Comparison of ENCODE assay signal across 1 cellular context in genomic region chr17:56592487-56593072, GRCh38.
TF ChIP-seq lines count a peak whose summit lies in the region.

No MANE protein-coding gene starts in this region.

TF ChIP-seq in HepG2, 621 proteins besides CTCF, POLR2A, EP300 and RAD21 (continued from another document and continues in another):
- TF ChIP-seq PHF20 (CRISPR knock-in tag; IDR thresholded peaks at IDR 0.05) (0 out of 2 replicates have a peak, but pooled peaks have one; percentile 20), ZBTB20 (CRISPR knock-in tag; IDR thresholded peaks at IDR 0.05; ENCODE audit: borderline replicate concordance, low read depth) (no peak), ZNF232 (CRISPR knock-in tag; IDR thresholded peaks at IDR 0.05; ENCODE audit: borderline replicate concordance) (no peak), ZNF878 (CRISPR knock-in tag; IDR thresholded peaks at IDR 0.05) (no peak), MTF2 (CRISPR knock-in tag; IDR thresholded peaks at IDR 0.05; ENCODE audit: borderline replicate concordance) (peak; percentile 61; the same call in 1 of the 2 replicates), XBP1 (CRISPR knock-in tag; IDR thresholded peaks at IDR 0.05) (no peak), SAP130 (CRISPR knock-in tag; IDR thresholded peaks at IDR 0.05; ENCODE audit: low read depth) (no peak), FOXK1 (CRISPR knock-in tag; IDR thresholded peaks at IDR 0.05; ENCODE audit: borderline replicate concordance, low read depth) (no peak), RBAK (CRISPR knock-in tag; IDR thresholded peaks at IDR 0.05) (no peak), KDM2A (CRISPR knock-in tag; IDR thresholded peaks at IDR 0.05; ENCODE audit: borderline replicate concordance, low read depth) (peak; percentile 56; the same call in 1 of the 2 replicates), ZNF432 (CRISPR knock-in tag; IDR thresholded peaks at IDR 0.05; ENCODE audit: borderline replicate concordance) (no peak), ZNF512B (CRISPR knock-in tag; IDR thresholded peaks at IDR 0.05; ENCODE audit: borderline replicate concordance) (no peak), SMARCE1 (IDR thresholded peaks at IDR 0.05; ENCODE audit: borderline replicate concordance) (no peak), STAG1 (CRISPR knock-in tag; IDR thresholded peaks at IDR 0.05) (peak; percentile 85), ZNF772 (CRISPR knock-in tag; IDR thresholded peaks at IDR 0.05) (no peak), ZFAT (CRISPR knock-in tag; conservative IDR thresholded peaks at IDR 0.05) (no peak), ZNF709 (CRISPR knock-in tag; IDR thresholded peaks at IDR 0.05) (0 out of 2 replicates have a peak, but pooled peaks have one; percentile 39), MAFK (conservative IDR thresholded peaks at IDR 0.05 in 1 of 2, IDR thresholded peaks at IDR 0.05 in 1 of 2; ENCODE audit: low read length in 2 of 2) (no peak), ZNF550 (CRISPR knock-in tag; IDR thresholded peaks at IDR 0.05; ENCODE audit: borderline replicate concordance) (no peak), YEATS4 (CRISPR knock-in tag; IDR thresholded peaks at IDR 0.05; ENCODE audit: borderline replicate concordance) (no peak), EZH2 (conservative IDR thresholded peaks at IDR 0.05; ENCODE audit: low read depth, low read length) (peak; percentile 99), SNAI1 (CRISPR knock-in tag; IDR thresholded peaks at IDR 0.05; ENCODE audit: borderline replicate concordance) (no peak), MIER3 (CRISPR knock-in tag; IDR thresholded peaks at IDR 0.05; ENCODE audit: borderline replicate concordance) (no peak), MAZ (IDR thresholded peaks at IDR 0.05; ENCODE audit: borderline replicate concordance, low read depth, low read length) (0 out of 2 replicates have a peak, but pooled peaks have one; percentile 39), MAZ (CRISPR knock-in tag; IDR thresholded peaks at IDR 0.05; ENCODE audit: low read depth) (peak; percentile 84), ZNF441 (CRISPR knock-in tag; IDR thresholded peaks at IDR 0.05; ENCODE audit: borderline replicate concordance) (0 out of 2 replicates have a peak, but pooled peaks have one; percentile 18), IRF9 (CRISPR knock-in tag; IDR thresholded peaks at IDR 0.05; ENCODE audit: borderline replicate concordance) (no peak), SMC3 (IDR thresholded peaks at IDR 0.05; ENCODE audit: low read length) (peak; percentile 7; the same call in 1 of the 2 replicates), CHCHD3 (CRISPR knock-in tag; IDR thresholded peaks at IDR 0.05) (0 out of 2 replicates have a peak, but pooled peaks have one; percentile 18), ARHGAP35 (CRISPR knock-in tag; IDR thresholded peaks at IDR 0.05; ENCODE audit: borderline replicate concordance) (no peak), PHF21A (CRISPR knock-in tag; IDR thresholded peaks at IDR 0.05) (peak; percentile 23; the same call in 1 of the 2 replicates), U2AF1 (optimal IDR thresholded peaks at IDR 0.05; ENCODE audit: low read depth, low read length) (no peak), RNF2 (conservative IDR thresholded peaks at IDR 0.05; ENCODE audit: low read depth) (peak; percentile 80), KAT7 (CRISPR knock-in tag; IDR thresholded peaks at IDR 0.05; ENCODE audit: borderline replicate concordance) (no peak), XRCC5 (optimal IDR thresholded peaks at IDR 0.05; ENCODE audit: low read length) (peak; percentile 58), YY1 (IDR thresholded peaks at IDR 0.05; ENCODE audit: insufficient read depth, insufficient replicate concordance, low read depth, low read length) (peak; percentile 68), ZNF724P (CRISPR knock-in tag; IDR thresholded peaks at IDR 0.05; ENCODE audit: borderline replicate concordance) (no peak), TFDP2 (CRISPR knock-in tag; IDR thresholded peaks at IDR 0.05) (no peak), SP140L (CRISPR knock-in tag; IDR thresholded peaks at IDR 0.05; ENCODE audit: borderline replicate concordance) (no peak), ZMYM4 (CRISPR knock-in tag; IDR thresholded peaks at IDR 0.05) (0 out of 2 replicates have a peak, but pooled peaks have one; percentile 17), KMT2B (CRISPR knock-in tag; IDR thresholded peaks at IDR 0.05) (no peak), ZNF574 (CRISPR knock-in tag; IDR thresholded peaks at IDR 0.05) (no peak; the same call in 1 of the 2 replicates), ZFP36L2 (CRISPR knock-in tag; IDR thresholded peaks at IDR 0.05) (no peak), SRSF1 (optimal IDR thresholded peaks at IDR 0.05; ENCODE audit: low read depth, low read length) (no peak), ZBTB7A (CRISPR knock-in tag; IDR thresholded peaks at IDR 0.05) (no peak), ZNF737 (CRISPR knock-in tag; IDR thresholded peaks at IDR 0.05; ENCODE audit: borderline replicate concordance) (no peak), ZNF768 (CRISPR knock-in tag; IDR thresholded peaks at IDR 0.05) (peak; percentile 48; the same call in 1 of the 2 replicates), ZBTB44 (CRISPR knock-in tag; IDR thresholded peaks at IDR 0.05) (no peak), HNRNPLL (IDR thresholded peaks at IDR 0.05; ENCODE audit: low read depth, low read length, poor library complexity, severe bottlenecking) (peak; percentile 34), ZNF572 (CRISPR knock-in tag; IDR thresholded peaks at IDR 0.05) (no peak), FOXA3 (CRISPR knock-in tag; IDR thresholded peaks at IDR 0.05) (no peak), ATF1 (CRISPR knock-in tag; IDR thresholded peaks at IDR 0.05) (no peak), DRAP1 (CRISPR knock-in tag; IDR thresholded peaks at IDR 0.05) (no peak), NFE2L2 (IDR thresholded peaks at IDR 0.05; ENCODE audit: low read length) (no peak)
- TF ChIP-seq, protein P1, sequence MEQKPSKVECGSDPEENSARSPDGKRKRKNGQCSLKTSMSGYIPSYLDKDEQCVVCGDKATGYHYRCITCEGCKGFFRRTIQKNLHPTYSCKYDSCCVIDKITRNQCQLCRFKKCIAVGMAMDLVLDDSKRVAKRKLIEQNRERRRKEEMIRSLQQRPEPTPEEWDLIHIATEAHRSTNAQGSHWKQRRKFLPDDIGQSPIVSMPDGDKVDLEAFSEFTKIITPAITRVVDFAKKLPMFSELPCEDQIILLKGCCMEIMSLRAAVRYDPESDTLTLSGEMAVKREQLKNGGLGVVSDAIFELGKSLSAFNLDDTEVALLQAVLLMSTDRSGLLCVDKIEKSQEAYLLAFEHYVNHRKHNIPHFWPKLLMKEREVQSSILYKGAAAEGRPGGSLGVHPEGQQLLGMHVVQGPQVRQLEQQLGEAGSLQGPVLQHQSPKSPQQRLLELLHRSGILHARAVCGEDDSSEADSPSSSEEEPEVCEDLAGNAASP (CRISPR knock-in tag; IDR thresholded peaks at IDR 0.05; ENCODE audit: borderline replicate concordance), result no peak
- TF ChIP-seq, protein P2, sequence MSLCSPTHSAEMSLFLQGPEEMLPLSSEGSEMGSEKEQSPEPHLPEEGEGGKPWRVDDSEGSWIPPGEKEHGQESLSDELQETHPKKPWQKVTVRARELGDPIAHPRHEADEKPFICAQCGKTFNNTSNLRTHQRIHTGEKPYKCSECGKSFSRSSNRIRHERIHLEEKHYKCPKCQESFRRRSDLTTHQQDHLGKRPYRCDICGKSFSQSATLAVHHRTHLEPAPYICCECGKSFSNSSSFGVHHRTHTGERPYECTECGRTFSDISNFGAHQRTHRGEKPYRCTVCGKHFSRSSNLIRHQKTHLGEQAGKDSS (CRISPR knock-in tag; IDR thresholded peaks at IDR 0.05; ENCODE audit: borderline replicate concordance, low read depth), result 0 out of 2 replicates have a peak, but pooled peaks have one; percentile 38
- TF ChIP-seq, protein P3, sequence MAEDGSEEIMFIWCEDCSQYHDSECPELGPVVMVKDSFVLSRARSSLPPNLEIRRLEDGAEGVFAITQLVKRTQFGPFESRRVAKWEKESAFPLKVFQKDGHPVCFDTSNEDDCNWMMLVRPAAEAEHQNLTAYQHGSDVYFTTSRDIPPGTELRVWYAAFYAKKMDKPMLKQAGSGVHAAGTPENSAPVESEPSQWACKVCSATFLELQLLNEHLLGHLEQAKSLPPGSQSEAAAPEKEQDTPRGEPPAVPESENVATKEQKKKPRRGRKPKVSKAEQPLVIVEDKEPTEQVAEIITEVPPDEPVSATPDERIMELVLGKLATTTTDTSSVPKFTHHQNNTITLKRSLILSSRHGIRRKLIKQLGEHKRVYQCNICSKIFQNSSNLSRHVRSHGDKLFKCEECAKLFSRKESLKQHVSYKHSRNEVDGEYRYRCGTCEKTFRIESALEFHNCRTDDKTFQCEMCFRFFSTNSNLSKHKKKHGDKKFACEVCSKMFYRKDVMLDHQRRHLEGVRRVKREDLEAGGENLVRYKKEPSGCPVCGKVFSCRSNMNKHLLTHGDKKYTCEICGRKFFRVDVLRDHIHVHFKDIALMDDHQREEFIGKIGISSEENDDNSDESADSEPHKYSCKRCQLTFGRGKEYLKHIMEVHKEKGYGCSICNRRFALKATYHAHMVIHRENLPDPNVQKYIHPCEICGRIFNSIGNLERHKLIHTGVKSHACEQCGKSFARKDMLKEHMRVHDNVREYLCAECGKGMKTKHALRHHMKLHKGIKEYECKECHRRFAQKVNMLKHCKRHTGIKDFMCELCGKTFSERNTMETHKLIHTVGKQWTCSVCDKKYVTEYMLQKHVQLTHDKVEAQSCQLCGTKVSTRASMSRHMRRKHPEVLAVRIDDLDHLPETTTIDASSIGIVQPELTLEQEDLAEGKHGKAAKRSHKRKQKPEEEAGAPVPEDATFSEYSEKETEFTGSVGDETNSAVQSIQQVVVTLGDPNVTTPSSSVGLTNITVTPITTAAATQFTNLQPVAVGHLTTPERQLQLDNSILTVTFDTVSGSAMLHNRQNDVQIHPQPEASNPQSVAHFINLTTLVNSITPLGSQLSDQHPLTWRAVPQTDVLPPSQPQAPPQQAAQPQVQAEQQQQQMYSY (CRISPR knock-in tag; IDR thresholded peaks at IDR 0.05), result no peak
